ENCODE assay signal across 17 cellular contexts in the genomic region with DNA sequence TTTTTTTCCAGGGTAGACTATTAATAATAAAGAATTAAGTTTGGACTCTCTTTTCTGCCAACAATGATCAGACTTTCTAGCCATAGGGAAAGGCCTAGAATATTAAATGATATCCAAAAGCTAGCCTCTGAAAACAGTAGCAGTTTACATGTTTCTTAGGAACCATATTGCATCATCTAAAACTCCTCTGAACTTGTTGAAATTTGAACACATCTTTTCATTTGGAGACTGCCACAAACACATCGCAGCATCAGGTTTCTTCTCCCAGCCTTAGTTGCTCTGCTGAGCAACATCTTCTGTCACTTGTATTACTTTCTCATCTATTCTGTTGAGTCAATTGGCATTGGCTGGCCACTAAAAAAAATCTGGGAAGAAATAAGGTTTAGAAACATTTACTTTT.
DNase-seq lines count a peak whose midpoint lies in the region; ATAC-seq and TF ChIP-seq lines count a peak whose summit lies in the region.
"Had no signal": no experiment of that assay in that cellular context is flagged by ENCODE, and none has a peak within 500 bp of the region (broad histone marks: within the 10 kb centered on the region; RNA-seq: fewer than 3 reads in every experiment).

No MANE protein-coding gene starts in this region.

- peak overlapping the region; percentile 40 for H3K27ac Mint-ChIP-seq in activated CD8-positive, alpha-beta T cell treated with anti-CD3 and anti-CD28 coated beads for 36 hours
- no peak overlapping the region for H3K27ac Mint-ChIP-seq in activated CD8-positive, alpha-beta T cell treated with anti-CD3 and anti-CD28 coated beads, Interleukin-2, amount 10 ng/mL, durations not matched to agents 7 days and 5 days
- no peak overlapping the region for H3K27ac Mint-ChIP-seq in activated naive CD8-positive, alpha-beta T cell treated with anti-CD3 and anti-CD28 coated beads, Interleukin-2, amount 50 U/mL, for 24 hours
- H3K27ac Mint-ChIP-seq: CD8-positive, alpha-beta T cell; HFFc6 had no signal

- POLR2A ChIA-PET in activated CD8-positive, alpha-beta T cell treated with anti-CD3 and anti-CD28 coated beads for 36 hours (lab: Charles Lee): no interaction called here
- POLR2A ChIA-PET in activated CD8-positive, alpha-beta T cell treated with anti-CD3 and anti-CD28 coated beads, Interleukin-2, amount 10 ng/mL, durations not matched to agents 7 days and 5 days (lab: Charles Lee): no interaction called here

- intact Hi-C loops in activated CD8-positive, alpha-beta T cell treated with anti-CD3 and anti-CD28 coated beads for 36 hours (cut with micrococcal nuclease): no loop called here

- H3K36me3 Mint-ChIP-seq in activated CD8-positive, alpha-beta T cell treated with anti-CD3 and anti-CD28 coated beads for 36 hours (ENCODE audit: low read depth): peaks cover 30% of the 10 kb centered on the region
- H3K36me3 Mint-ChIP-seq in activated CD8-positive, alpha-beta T cell treated with anti-CD3 and anti-CD28 coated beads, Interleukin-2, amount 10 ng/mL, durations not matched to agents 7 days and 5 days (ENCODE audit: low read depth): peaks cover 38% of the 10 kb centered on the region
- H3K36me3 Mint-ChIP-seq in activated naive CD8-positive, alpha-beta T cell treated with anti-CD3 and anti-CD28 coated beads, Interleukin-2, amount 50 U/mL, for 24 hours (ENCODE audit: low read depth): peaks cover 53% of the 10 kb centered on the region

- no peak overlapping the region for H3K4me3 Mint-ChIP-seq in activated CD8-positive, alpha-beta T cell treated with anti-CD3 and anti-CD28 coated beads for 36 hours
- no peak overlapping the region for H3K4me3 Mint-ChIP-seq in activated CD8-positive, alpha-beta T cell treated with anti-CD3 and anti-CD28 coated beads, Interleukin-2, amount 10 ng/mL, durations not matched to agents 7 days and 5 days
- H3K4me3 Mint-ChIP-seq in activated naive CD8-positive, alpha-beta T cell treated with anti-CD3 and anti-CD28 coated beads, Interleukin-2, amount 50 U/mL, for 24 hours: no peak overlapping the region
- H3K4me3 Mint-ChIP-seq: CD8-positive, alpha-beta T cell; HFFc6 had no signal

- no peaks in the 10 kb centered on the region for H3K27me3 Mint-ChIP-seq in activated CD8-positive, alpha-beta T cell treated with anti-CD3 and anti-CD28 coated beads for 36 hours
- H3K27me3 Mint-ChIP-seq in activated CD8-positive, alpha-beta T cell treated with anti-CD3 and anti-CD28 coated beads, Interleukin-2, amount 10 ng/mL, durations not matched to agents 7 days and 5 days (ENCODE audit: low read depth): no peaks in the 10 kb centered on the region
- no peaks in the 10 kb centered on the region for H3K27me3 Mint-ChIP-seq in activated naive CD8-positive, alpha-beta T cell treated with anti-CD3 and anti-CD28 coated beads, Interleukin-2, amount 50 U/mL, for 24 hours

- no peak for ATAC-seq in activated CD8-positive, alpha-beta T cell treated with anti-CD3 and anti-CD28 coated beads for 36 hours
- ATAC-seq in activated CD8-positive, alpha-beta T cell treated with anti-CD3 and anti-CD28 coated beads, Interleukin-2, amount 10 ng/mL, durations not matched to agents 7 days and 5 days: no peak
- no peak for ATAC-seq in activated naive CD8-positive, alpha-beta T cell treated with anti-CD3 and anti-CD28 coated beads, Interleukin-2, amount 50 U/mL, for 24 hours
- ATAC-seq: CD8-positive, alpha-beta T cell had no signal

- no peak for TF ChIP-seq CTCF in activated CD8-positive, alpha-beta T cell treated with anti-CD3 and anti-CD28 coated beads for 36 hours (IDR thresholded peaks at IDR 0.05)
- no peak for TF ChIP-seq CTCF in epithelial cell of esophagus (IDR thresholded peaks at IDR 0.05; ENCODE audit: insufficient read depth, low read depth, low read length, missing control alignments)

- no peaks in the 10 kb centered on the region for H3K9me3 Mint-ChIP-seq in activated CD8-positive, alpha-beta T cell treated with anti-CD3 and anti-CD28 coated beads for 36 hours
- no peaks in the 10 kb centered on the region for H3K9me3 Mint-ChIP-seq in activated CD8-positive, alpha-beta T cell treated with anti-CD3 and anti-CD28 coated beads, Interleukin-2, amount 10 ng/mL, durations not matched to agents 7 days and 5 days (ENCODE audit: insufficient read depth)
- no peaks in the 10 kb centered on the region for H3K9me3 Mint-ChIP-seq in activated naive CD8-positive, alpha-beta T cell treated with anti-CD3 and anti-CD28 coated beads, Interleukin-2, amount 50 U/mL, for 24 hours
- H3K9me3 Mint-ChIP-seq: CD8-positive, alpha-beta T cell; HFFc6 had no signal

- DNase-seq in activated CD8-positive, alpha-beta T cell treated with anti-CD3 and anti-CD28 coated beads for 36 hours: no peak
- no peak for DNase-seq in activated CD8-positive, alpha-beta T cell treated with anti-CD3 and anti-CD28 coated beads, Interleukin-2, amount 10 ng/mL, durations not matched to agents 7 days and 5 days
- DNase-seq in NCI-H69 (lab: John Stamatoyannopoulos, UW): peak; percentile 49
- DNase-seq in epithelial cell of esophagus (ENCODE audit: low read depth): peak; percentile 3
- DNase-seq in activated naive CD8-positive, alpha-beta T cell treated with anti-CD3 and anti-CD28 coated beads, Interleukin-2, amount 50 U/mL, for 24 hours: no peak
- no peak for DNase-seq in ecto neural progenitor cell (ENCODE audit: low spot score)
- no peak for DNase-seq in kidney glomerular epithelial cell (lab: John Stamatoyannopoulos, UW)
- DNase-seq: Calu3; CD8-positive, alpha-beta T cell; DND-41; HFFc6; KG1; MV-4-11; NCI-H187; PC-9; SIG-M5 had no signal

- H3K4me1 Mint-ChIP-seq in activated CD8-positive, alpha-beta T cell treated with anti-CD3 and anti-CD28 coated beads for 36 hours (ENCODE audit: low read depth): no peaks in the 10 kb centered on the region
- no peaks in the 10 kb centered on the region for H3K4me1 Mint-ChIP-seq in activated CD8-positive, alpha-beta T cell treated with anti-CD3 and anti-CD28 coated beads, Interleukin-2, amount 10 ng/mL, durations not matched to agents 7 days and 5 days (ENCODE audit: low read depth)
- peaks cover 3% of the 10 kb centered on the region for H3K4me1 Mint-ChIP-seq in activated naive CD8-positive, alpha-beta T cell treated with anti-CD3 and anti-CD28 coated beads, Interleukin-2, amount 50 U/mL, for 24 hours

- CTCF ChIA-PET in activated CD8-positive, alpha-beta T cell treated with anti-CD3 and anti-CD28 coated beads for 36 hours (lab: Charles Lee): interaction anchor here (1.2 to 2.0 kb wide), 2 partner anchors 27 to 112 kb away, joined by 3 to 5 read pairs; no protein-coding TSS in a partner anchor
- CTCF ChIA-PET in activated CD8-positive, alpha-beta T cell treated with anti-CD3 and anti-CD28 coated beads, Interleukin-2, amount 10 ng/mL, durations not matched to agents 7 days and 5 days (lab: Charles Lee): no interaction called here

- no peak overlapping the region for H3K4me3 ChIP-seq in epithelial cell of esophagus (ENCODE audit: low read length)
- H3K4me3 ChIP-seq: BLaER1 treated with 17β-estradiol and CSF1 and Interleukin-3, amounts not matched to agents 10 nM and 100 nM; PC-9 had no signal

Comparison
In these comparisons a context has a peak if more than half of its experiments do, and no peak if none do; other contexts are left out.
1. DNase-seq: peak in NCI-H69 (single experiment) and epithelial cell of esophagus (single experiment); none in activated CD8-positive, alpha-beta T cell treated with anti-CD3 and anti-CD28 coated beads for 36 hours (single experiment), activated CD8-positive, alpha-beta T cell treated with anti-CD3 and anti-CD28 coated beads, Interleukin-2, amount 10 ng/mL, durations not matched to agents 7 days and 5 days (single experiment), activated naive CD8-positive, alpha-beta T cell treated with anti-CD3 and anti-CD28 coated beads, Interleukin-2, amount 50 U/mL, for 24 hours (single experiment), ecto neural progenitor cell (single experiment) and kidney glomerular epithelial cell (single experiment).